ENCODE assay signal across 8 cellular contexts in genomic region chr17:72556944-72557826, GRCh38.
A peak's percentile ranks its signal among the peaks of the same experiment; 100 is the strongest.
DNase-seq lines count a peak whose midpoint lies in the region; ATAC-seq, FAIRE-seq and TF ChIP-seq lines count a peak whose summit lies in the region.

No MANE protein-coding gene starts in this region.

- H3K4me3 ChIP-seq in LNCaP clone FGC (ENCODE audit: low read depth, low read length), result no peak overlapping the region
- H3K4me3 ChIP-seq in pancreas, result no peak overlapping the region

- no peaks in the 10 kb centered on the region for H3K4me1 Mint-ChIP-seq in CD14-positive monocyte

- H3K27ac ChIP-seq in pancreas, result no peak overlapping the region

- no peaks in the 10 kb centered on the region for H3K36me3 Mint-ChIP-seq in CD14-positive monocyte

- ATAC-seq in GM21360 (IDR thresholded peaks at IDR 0.05; ENCODE audit: unreplicated experiment) (peak; percentile 58), pancreas (peak; percentile 41 to 73 (median 70))

- DNase-seq in CD14-positive monocyte (ENCODE audit: low spot score) (no peak), LNCaP clone FGC (ENCODE audit: low read depth) (peak; percentile 25), RPMI8226 (peak; percentile 76), fibroblast of the conjunctiva (ENCODE audit: low read depth) (peak; percentile 10), pancreas (peak; percentile 46 to 88 (median 76)), GF-D8 (lab: John Stamatoyannopoulos, UW) (no peak)
- DNase-seq in activated T-helper 1 cell treated with anti-CD3 and anti-CD28 coated beads, Interleukin-2, amount 50 U/mL, for 16 hours (ENCODE audit: low read depth in 1 of 2, low spot score in 1 of 2), result peak; percentile 24 to 35

- H3K9me3 ChIP-seq in pancreas, result no peaks in the 10 kb centered on the region

- no peak for FAIRE-seq in pancreas (lab: Jason Lieb, UNC)

- intact Hi-C loops in CD14-positive monocyte (cut with micrococcal nuclease) (loop anchor here (5.0 to 10.0 kb wide), 2 partner anchors 628 to 815 kb away; no protein-coding TSS in a partner anchor), pancreas (cut with DNase I) (no loop called here)

- TF ChIP-seq CTCF in CD14-positive monocyte (IDR thresholded peaks at IDR 0.05) (peak; percentile 85), LNCaP clone FGC (IDR thresholded peaks at IDR 0.05; ENCODE audit: control insufficient read depth, extremely low read depth, insufficient read depth) (peak; percentile 87), pancreas (IDR thresholded peaks at IDR 0.05) (peak; percentile 59 to 85 (median 75))

- H3K27me3 Mint-ChIP-seq in CD14-positive monocyte (ENCODE audit: low read depth in 3 of 3), result peaks cover 1 to 3% (median 3%) of the 10 kb centered on the region in 3 donors

- H3K27me3 ChIP-seq in pancreas, result no peaks in the 10 kb centered on the region

- peaks cover 0 to 9% (median 0%) of the 10 kb centered on the region in 3 donors for H3K4me1 ChIP-seq in pancreas

- no peaks in the 10 kb centered on the region for H3K9me3 Mint-ChIP-seq in CD14-positive monocyte

- no peak overlapping the region for H3K27ac Mint-ChIP-seq in CD14-positive monocyte

- H3K4me3 Mint-ChIP-seq in CD14-positive monocyte, result no peak overlapping the region

- WGBS in pancreas, 2 donors, result 38 to 39% methylated on average over 24 of the region's 24 CpGs

- no peaks in the 10 kb centered on the region for H3K36me3 ChIP-seq in pancreas

Comparison
In these comparisons a context has a peak if more than half of its experiments do, and no peak if none do; other contexts are left out.
1. DNase-seq: peak in LNCaP clone FGC (single experiment), RPMI8226 (single experiment), activated T-helper 1 cell treated with anti-CD3 and anti-CD28 coated beads, Interleukin-2, amount 50 U/mL, for 16 hours (2 of 2), fibroblast of the conjunctiva (single experiment) and pancreas (6 of 6); none in CD14-positive monocyte (single experiment) and GF-D8 (single experiment).
2. intact Hi-C loops: an anchor here in CD14-positive monocyte (5.0 to 10.0 kb wide); none called in pancreas.
3. Peak in every context shown above with its lines, with median percentiles within 50 percentile points of each other: CTCF ChIP-seq.